ENCODE assay signal across 1 cellular context in the genomic region with DNA sequence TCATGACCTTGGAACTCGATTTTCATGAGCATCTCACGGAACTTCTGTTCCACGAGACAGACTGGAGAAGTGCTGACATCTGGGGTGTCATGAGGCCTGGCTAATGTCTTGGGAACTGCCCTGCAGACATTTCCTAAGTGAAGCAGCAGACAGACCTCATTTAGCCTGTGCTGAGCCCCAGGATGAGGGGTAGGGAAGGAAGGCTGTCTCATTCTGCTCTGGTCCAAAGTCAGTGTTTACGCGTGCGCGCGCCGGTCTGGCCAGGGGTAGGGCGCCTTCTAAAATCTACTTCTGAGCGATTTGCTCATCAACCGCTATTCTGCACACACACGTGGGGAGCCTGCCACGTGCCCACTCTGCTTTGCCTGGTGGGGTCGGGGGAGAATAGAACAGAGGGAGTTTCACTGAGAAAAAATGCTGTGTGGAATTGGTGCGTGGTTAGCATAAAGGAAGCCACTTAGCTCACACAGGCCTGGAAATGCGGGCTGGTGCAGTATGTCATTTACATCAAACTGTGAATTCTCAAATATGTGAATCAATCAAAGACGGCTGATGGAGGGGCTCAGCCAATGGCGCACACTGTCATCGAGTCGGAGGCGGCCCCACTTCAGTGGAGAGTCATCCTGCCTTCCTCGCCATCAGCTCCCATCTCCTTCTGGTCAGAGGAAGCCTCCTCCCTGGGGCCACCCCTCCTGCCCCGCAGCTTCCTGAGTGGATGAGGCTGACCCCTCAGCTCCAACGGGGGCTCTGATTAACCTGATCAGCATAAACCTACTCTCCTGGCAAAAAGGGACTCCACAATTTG.
TF ChIP-seq lines count a peak whose summit lies in the region.

No MANE protein-coding gene starts in this region.

TF ChIP-seq in SK-N-SH treated with all-trans-retinoic acid at 6 μM for 48 hours, 23 proteins besides CTCF, POLR2A, EP300 and RAD21 (continued from another document):
- TF ChIP-seq, protein P1, sequence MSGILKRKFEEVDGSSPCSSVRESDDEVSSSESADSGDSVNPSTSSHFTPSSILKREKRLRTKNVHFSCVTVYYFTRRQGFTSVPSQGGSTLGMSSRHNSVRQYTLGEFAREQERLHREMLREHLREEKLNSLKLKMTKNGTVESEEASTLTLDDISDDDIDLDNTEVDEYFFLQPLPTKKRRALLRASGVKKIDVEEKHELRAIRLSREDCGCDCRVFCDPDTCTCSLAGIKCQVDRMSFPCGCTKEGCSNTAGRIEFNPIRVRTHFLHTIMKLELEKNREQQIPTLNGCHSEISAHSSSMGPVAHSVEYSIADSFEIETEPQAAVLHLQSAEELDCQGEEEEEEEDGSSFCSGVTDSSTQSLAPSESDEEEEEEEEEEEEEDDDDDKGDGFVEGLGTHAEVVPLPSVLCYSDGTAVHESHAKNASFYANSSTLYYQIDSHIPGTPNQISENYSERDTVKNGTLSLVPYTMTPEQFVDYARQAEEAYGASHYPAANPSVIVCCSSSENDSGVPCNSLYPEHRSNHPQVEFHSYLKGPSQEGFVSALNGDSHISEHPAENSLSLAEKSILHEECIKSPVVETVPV (CRISPR knock-in tag; IDR thresholded peaks at IDR 0.05), result no peak
- TF ChIP-seq, protein P2, sequence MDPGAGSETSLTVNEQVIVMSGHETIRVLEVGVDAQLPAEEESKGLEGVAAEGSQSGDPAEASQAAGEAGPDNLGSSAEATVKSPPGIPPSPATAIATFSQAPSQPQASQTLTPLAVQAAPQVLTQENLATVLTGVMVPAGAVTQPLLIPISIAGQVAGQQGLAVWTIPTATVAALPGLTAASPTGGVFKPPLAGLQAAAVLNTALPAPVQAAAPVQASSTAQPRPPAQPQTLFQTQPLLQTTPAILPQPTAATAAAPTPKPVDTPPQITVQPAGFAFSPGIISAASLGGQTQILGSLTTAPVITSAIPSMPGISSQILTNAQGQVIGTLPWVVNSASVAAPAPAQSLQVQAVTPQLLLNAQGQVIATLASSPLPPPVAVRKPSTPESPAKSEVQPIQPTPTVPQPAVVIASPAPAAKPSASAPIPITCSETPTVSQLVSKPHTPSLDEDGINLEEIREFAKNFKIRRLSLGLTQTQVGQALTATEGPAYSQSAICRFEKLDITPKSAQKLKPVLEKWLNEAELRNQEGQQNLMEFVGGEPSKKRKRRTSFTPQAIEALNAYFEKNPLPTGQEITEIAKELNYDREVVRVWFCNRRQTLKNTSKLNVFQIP (CRISPR knock-in tag; IDR thresholded peaks at IDR 0.05; ENCODE audit: borderline replicate concordance, low read depth), result no peak
- TF ChIP-seq PPARA (CRISPR knock-in tag; IDR thresholded peaks at IDR 0.05; ENCODE audit: borderline replicate concordance), result no peak
- no peak for TF ChIP-seq GLIS3 (CRISPR knock-in tag; IDR thresholded peaks at IDR 0.05)
